In genomic region chr5:32587067-32587551, GRCh38 we compare ENCODE assay signal across 9 cellular contexts. TPM values are rescaled to one million over a fixed set of nuclear protein-coding genes. Genes with fewer than 3 reads are reported as not detected.
A peak's percentile ranks its signal among the peaks of the same experiment; 100 is the strongest.
DNase-seq lines count a peak whose midpoint lies in the region; ATAC-seq and TF ChIP-seq lines count a peak whose summit lies in the region.
"Had no signal": no experiment of that assay in that cellular context is flagged by ENCODE, and none has a peak within 500 bp of the region (broad histone marks: within the 10 kb centered on the region; RNA-seq: fewer than 3 reads in every experiment).

No MANE protein-coding gene starts in this region.

- H3K27ac ChIP-seq in tibial artery: peak overlapping the region in 1 of 2 donors; percentile 99

- DNase-seq in activated naive CD4-positive, alpha-beta T cell treated with anti-CD3 and anti-CD28 coated beads for 36 hours: no peak
- no peak for DNase-seq in activated naive CD4-positive, alpha-beta T cell treated with Interleukin-2 at 50 U/mL for 16 hours
- no peak for DNase-seq in activated naive CD4-positive, alpha-beta T cell treated with anti-CD3 and anti-CD28 coated beads, Interleukin-2, amount 50 U/mL, for 72 hours (ENCODE audit: low spot score in 2 of 2)
- DNase-seq in immature natural killer cell (no peak), tibial artery (no peak), RKO (ENCODE audit: low spot score) (no peak), NCI-H526 treated with DMSO at 0.1 percent for 48 hours (lab: John Stamatoyannopoulos, UW) (no peak)
- DNase-seq: NCI-H1930 had no signal

- H3K27me3 Mint-ChIP-seq in activated naive CD4-positive, alpha-beta T cell treated with anti-CD3 and anti-CD28 coated beads for 36 hours (ENCODE audit: low read depth): no peaks in the 10 kb centered on the region
- peaks cover 14 to 24% (median 16%) of the 10 kb centered on the region in 3 donors for H3K27me3 Mint-ChIP-seq in immature natural killer cell (ENCODE audit: low read depth in 3 of 3)

- intact Hi-C loops in activated naive CD4-positive, alpha-beta T cell treated with anti-CD3 and anti-CD28 coated beads for 36 hours (cut with micrococcal nuclease): loop anchor here (2.0 to 5.0 kb wide), 3 partner anchors 376 to 1055 kb away; partner anchors contain the start of genes C5orf22, DROSHA and TARS1
- intact Hi-C loops in tibial artery (cut with DNase I; ENCODE audit: low total_unique reads): loop anchor here (5.0 to 10.0 kb wide), 2 partner anchors 145 to 352 kb away; partner anchors contain the start of gene ZFR

- ATAC-seq in activated naive CD4-positive, alpha-beta T cell treated with anti-CD3 and anti-CD28 coated beads, Interleukin-2, amount 50 U/mL, for 72 hours: no peak
- no peak for ATAC-seq in GM18907 (IDR thresholded peaks at IDR 0.05; ENCODE audit: unreplicated experiment)

- H3K27me3 ChIP-seq in tibial artery: no peaks in the 10 kb centered on the region

- H3K9me3 Mint-ChIP-seq in activated naive CD4-positive, alpha-beta T cell treated with anti-CD3 and anti-CD28 coated beads for 36 hours: no peaks in the 10 kb centered on the region
- no peaks in the 10 kb centered on the region for H3K9me3 Mint-ChIP-seq in activated naive CD4-positive, alpha-beta T cell treated with anti-CD3 and anti-CD28 coated beads, Interleukin-2, amount 50 U/mL, for 72 hours
- H3K9me3 Mint-ChIP-seq in immature natural killer cell: no peaks in the 10 kb centered on the region

- H3K4me3 Mint-ChIP-seq in activated naive CD4-positive, alpha-beta T cell treated with anti-CD3 and anti-CD28 coated beads for 36 hours: peak overlapping the region; percentile 99
- H3K4me3 Mint-ChIP-seq in immature natural killer cell: peak overlapping the region; percentile 93 to 97 (median 96)

- H3K4me3 ChIP-seq in tibial artery: peak overlapping the region; percentile 78 to 90

- H3K9me3 ChIP-seq in tibial artery: peaks cover 0 to 8% (median 0%) of the 10 kb centered on the region in 3 donors

- peaks cover 64% of the 10 kb centered on the region for H3K4me1 Mint-ChIP-seq in activated naive CD4-positive, alpha-beta T cell treated with anti-CD3 and anti-CD28 coated beads for 36 hours (ENCODE audit: low read depth)
- H3K4me1 Mint-ChIP-seq in immature natural killer cell: peaks cover 59 to 63% of the 10 kb centered on the region in 2 donors

- H3K36me3 ChIP-seq in tibial artery: peaks cover 8 to 28% (median 14%) of the 10 kb centered on the region in 3 donors

- H3K27ac Mint-ChIP-seq in activated naive CD4-positive, alpha-beta T cell treated with anti-CD3 and anti-CD28 coated beads for 36 hours: peak overlapping the region; percentile 99
- H3K27ac Mint-ChIP-seq in activated naive CD4-positive, alpha-beta T cell treated with anti-CD3 and anti-CD28 coated beads, Interleukin-2, amount 50 U/mL, for 72 hours: peak overlapping the region; percentile 95 to 98
- peak overlapping the region; percentile 92 to 99 (median 96) for H3K27ac Mint-ChIP-seq in immature natural killer cell

- peaks cover 29% of the 10 kb centered on the region for H3K36me3 Mint-ChIP-seq in activated naive CD4-positive, alpha-beta T cell treated with anti-CD3 and anti-CD28 coated beads for 36 hours (ENCODE audit: low read depth)
- H3K36me3 Mint-ChIP-seq in activated naive CD4-positive, alpha-beta T cell treated with anti-CD3 and anti-CD28 coated beads, Interleukin-2, amount 50 U/mL, for 72 hours: peaks cover 13 to 16% of the 10 kb centered on the region in 2 donors
- peaks cover 0 to 19% (median 10%) of the 10 kb centered on the region in 3 donors for H3K36me3 Mint-ChIP-seq in immature natural killer cell

- TF ChIP-seq CTCF in tibial artery (IDR thresholded peaks at IDR 0.05): no peak

- H3K4me1 ChIP-seq in tibial artery: peaks cover 0 to 32% (median 15%) of the 10 kb centered on the region in 4 donors

- CTCF ChIA-PET in activated naive CD4-positive, alpha-beta T cell treated with anti-CD3 and anti-CD28 coated beads for 36 hours (lab: Charles Lee): interaction anchor here (0.6 to 5.6 kb wide), 3 partner anchors 63 to 303 kb away, joined by 3 to 239 read pairs (median 6); no protein-coding TSS in a partner anchor

RNA-seq across cellular contexts. Expression of gene SUB1, which starts 1.8 kb away (rescaled TPM):
- 100 to 1,000 TPM; 397 to 400 TPM for total RNA-seq in activated naive CD4-positive, alpha-beta T cell treated with anti-CD3 and anti-CD28 coated beads for 36 hours
- 100 to 1,000 TPM; 231 to 304 TPM for total RNA-seq in activated naive CD4-positive, alpha-beta T cell treated with anti-CD3 and anti-CD28 coated beads, Interleukin-2, amount 50 U/mL, for 72 hours
- 100 to 1,000 TPM; 471 to 654 (median 487) TPM for polyA plus RNA-seq in immature natural killer cell
